In genomic region chr11:72600557-72600956, GRCh38 we compare ENCODE assay signal across 25 cellular contexts.
DNase-seq lines count a peak whose midpoint lies in the region; ATAC-seq lines count a peak whose summit lies in the region.
"Had no signal": no experiment of that assay in that cellular context is flagged by ENCODE, and none has a peak within 500 bp of the region (broad histone marks: within the 10 kb centered on the region; RNA-seq: fewer than 3 reads in every experiment).

No MANE protein-coding gene starts in this region.

- peak overlapping the region; percentile 24 for H3K18ac ChIP-seq in neuronal stem cell (ENCODE audit: low read length)

- H2BK12ac ChIP-seq in neuronal stem cell (ENCODE audit: low read length): no peak overlapping the region

- H4K8ac ChIP-seq in neuronal stem cell (ENCODE audit: low read depth, low read length): no peak overlapping the region

- H2AK5ac ChIP-seq in neuronal stem cell (ENCODE audit: low read depth, low read length): no peak overlapping the region

- no peak overlapping the region for H2BK120ac ChIP-seq in neuronal stem cell (ENCODE audit: low read depth, low read length)

- H3K23ac ChIP-seq in neuronal stem cell (ENCODE audit: low read depth, low read length, poor library complexity): no peak overlapping the region

- H3K27ac Mint-ChIP-seq in stimulated activated naive CD8-positive, alpha-beta T cell treated with anti-CD3 and anti-CD28 coated beads, Interleukin-15, amount 100 ng/mL, for 72 hours: no peak overlapping the region
- H3K27ac Mint-ChIP-seq: IgD-negative memory B cell had no signal

- H2BK5ac ChIP-seq in neuronal stem cell (ENCODE audit: low read length): peak overlapping the region; percentile 21

- H4K91ac ChIP-seq in neuronal stem cell (ENCODE audit: low read depth, low read length, poor library complexity): no peak overlapping the region

- no peak overlapping the region for H3K27ac ChIP-seq in neuronal stem cell (replicated peaks; ENCODE audit: low read length)
- H3K27ac ChIP-seq: GM23248, HL-60, KMS-11, Peyer's patch had no signal

- no peak overlapping the region for H3K4me2 ChIP-seq in neuronal stem cell (ENCODE audit: insufficient read depth, low read length, poor library complexity, severe bottlenecking)
- H3K4me2 ChIP-seq: KMS-11, SK-N-SH had no signal

- H3K4me3 Mint-ChIP-seq in stimulated activated naive CD8-positive, alpha-beta T cell treated with anti-CD3 and anti-CD28 coated beads, Interleukin-15, amount 100 ng/mL, for 72 hours: no peak overlapping the region
- H3K4me3 Mint-ChIP-seq: CD4-positive, CD25-positive, alpha-beta regulatory T cell; IgD-negative memory B cell had no signal

- H3K79me1 ChIP-seq in neuronal stem cell (ENCODE audit: low read depth, low read length): no peaks in the 10 kb centered on the region

- DNase-seq in stimulated activated naive CD8-positive, alpha-beta T cell treated with anti-CD3 and anti-CD28 coated beads, Interleukin-15, amount 100 ng/mL, for 72 hours: no peak
- DNase-seq in stimulated activated naive CD8-positive, alpha-beta T cell treated with anti-CD3 and anti-CD28 coated beads, Interleukin-15, Interleukin-2, amounts not matched to agents 100 U/mL and 50 U/mL, for 24 hours: no peak
- peak; percentile 37 for DNase-seq in iPS-NIHi7 (ENCODE audit: extremely low spot score)
- DNase-seq in neuronal stem cell (ENCODE audit: low spot score): no peak
- no peak for DNase-seq in RPMI8226
- no peak for DNase-seq in NCI-H1092 treated with DMSO at 0.1 percent for 48 hours (lab: John Stamatoyannopoulos, UW)
- no peak for DNase-seq in NCI-H2107 (lab: John Stamatoyannopoulos, UW)
- DNase-seq: 8988T; ACHN; CD4-positive, CD25-positive, alpha-beta regulatory T cell; GM23248; NCI-H1105; NCI-H146; NCI-H1930; NCI-H446 treated with DMSO at 0.1 percent for 48 hours; NCI-H526; NCI-H82; Peyer's patch; SIG-M5; SK-N-SH; SW 1271 had no signal

- H3K4me3 ChIP-seq in neuronal stem cell (ENCODE audit: low read length in 2 of 2): no peak overlapping the region
- H3K4me3 ChIP-seq: GM23248, Peyer's patch had no signal

- H3K4ac ChIP-seq in neuronal stem cell (ENCODE audit: low read length): no peak overlapping the region

- ATAC-seq in stimulated activated naive CD8-positive, alpha-beta T cell treated with anti-CD3 and anti-CD28 coated beads, Interleukin-15, amount 100 ng/mL, for 72 hours: peak; percentile 10
- ATAC-seq in stimulated activated naive CD8-positive, alpha-beta T cell treated with anti-CD3 and anti-CD28 coated beads, Interleukin-15, Interleukin-2, amounts not matched to agents 100 U/mL and 50 U/mL, for 24 hours: no peak
- ATAC-seq in GM19463 (IDR thresholded peaks at IDR 0.05; ENCODE audit: unreplicated experiment): no peak

- H3K36me3 ChIP-seq in neuronal stem cell (replicated peaks in 1 of 2; ENCODE audit: control insufficient read depth in 2 of 2, insufficient read depth in 2 of 2, low read length in 2 of 2): no peaks in the 10 kb centered on the region
- H3K36me3 ChIP-seq: Peyer's patch had no signal

- no peaks in the 10 kb centered on the region for H3K9me3 ChIP-seq in neuronal stem cell (replicated peaks in 1 of 2; ENCODE audit: control insufficient read depth in 2 of 2, insufficient read depth in 1 of 2, low read depth in 1 of 2, low read length in 2 of 2)
- H3K9me3 ChIP-seq: Peyer's patch, SK-N-SH had no signal

- peaks cover 29% of the 10 kb centered on the region for H3K27me3 Mint-ChIP-seq in stimulated activated naive CD8-positive, alpha-beta T cell treated with anti-CD3 and anti-CD28 coated beads, Interleukin-15, amount 100 ng/mL, for 72 hours

- no peak overlapping the region for H3K9ac ChIP-seq in neuronal stem cell (ENCODE audit: low read depth, low read length, poor library complexity)
- H3K9ac ChIP-seq: GM23248, KMS-11, SK-N-SH had no signal

- H3K4me1 ChIP-seq in neuronal stem cell (ENCODE audit: control insufficient read depth in 2 of 2, insufficient read depth in 1 of 2, low read depth in 1 of 2, low read length in 2 of 2): peaks cover 0 to 16% of the 10 kb centered on the region in 2 donors
- H3K4me1 ChIP-seq: Peyer's patch had no signal

- peaks cover 0 to 84% (median 0%) of the 10 kb centered on the region in 3 experiments for H3K27me3 ChIP-seq in neuronal stem cell (ENCODE audit: control insufficient read depth in 3 of 3, insufficient read depth in 3 of 3, low read depth in 1 of 3, low read length in 3 of 3)
- H3K27me3 ChIP-seq: Peyer's patch had no signal

- no peaks in the 10 kb centered on the region for H3K9me3 Mint-ChIP-seq in stimulated activated naive CD8-positive, alpha-beta T cell treated with anti-CD3 and anti-CD28 coated beads, Interleukin-15, amount 100 ng/mL, for 72 hours
- H3K9me3 Mint-ChIP-seq: CD4-positive, CD25-positive, alpha-beta regulatory T cell; IgD-negative memory B cell had no signal

- WGBS in neuronal stem cell (ENCODE audit: extremely low coverage in 2 of 2, insufficient read length in 2 of 2, insufficient replicate concordance in 1 of 2), 2 donors: no CpG with 5 or more reads among the region's 9 CpGs

- no peak overlapping the region for H2AFZ ChIP-seq in neuronal stem cell (ENCODE audit: low read length)
- H2AFZ ChIP-seq: GM23248 had no signal

- H2BK15ac ChIP-seq in neuronal stem cell (ENCODE audit: low read length): peak overlapping the region; percentile 18

- no peaks in the 10 kb centered on the region for H3K4me1 Mint-ChIP-seq in stimulated activated naive CD8-positive, alpha-beta T cell treated with anti-CD3 and anti-CD28 coated beads, Interleukin-15, amount 100 ng/mL, for 72 hours
- H3K4me1 Mint-ChIP-seq: IgD-negative memory B cell had no signal

- peak overlapping the region; percentile 31 for H3K14ac ChIP-seq in neuronal stem cell (ENCODE audit: low read length)
